ENCODE assay signal across 8 cellular contexts in genomic region chr17:13016881-13017622, GRCh38. TPM values are rescaled to one million over a fixed set of nuclear protein-coding genes. Genes with fewer than 3 reads are reported as not detected.
DNase-seq lines count a peak whose midpoint lies in the region; ATAC-seq, FAIRE-seq and TF ChIP-seq lines count a peak whose summit lies in the region.

No MANE protein-coding gene starts in this region.

- FAIRE-seq in GM12878 (lab: Jason Lieb, UNC): no peak

- CTCF ChIA-PET in IMR-90 (lab: Yijun Ruan, JAX): no interaction called here
- CTCF ChIA-PET in GM12878 (lab: Yijun Ruan, JAX): interaction anchor here (1.6 to 6.3 kb wide), 3 partner anchors 8 to 15 kb away, joined by 5 to 137 read pairs (median 26); no protein-coding TSS in a partner anchor

- TF ChIP-seq EP300 in GM12878 (IDR thresholded peaks at IDR 0.05; ENCODE audit: borderline replicate concordance in 1 of 2, control insufficient read depth in 1 of 2, low read depth in 2 of 2, low read length in 2 of 2): no peak

- H2BK120ac ChIP-seq in IMR-90 (ENCODE audit: low read depth, low read length): no peak overlapping the region; the same call in 1 of the 2 replicates

- H3K56ac ChIP-seq in IMR-90 (ENCODE audit: extremely low read depth, insufficient read depth, low read length): peak overlapping the region; percentile 57; the same call in 1 of the 2 replicates

- TSS peak; percentile 40 for BruUV-seq in IMR-90 (replicated peaks; lab: Mats Ljungman, UMichigan)
- no TSS peak for BruUV-seq in GM12878 (replicated peaks; lab: Mats Ljungman, UMichigan)

- H4K91ac ChIP-seq in IMR-90 (ENCODE audit: insufficient read depth, low read depth, low read length): peak overlapping the region; percentile 65

- H3K4me3 ChIP-seq in BLaER1 treated with 17β-estradiol and CSF1 and Interleukin-3, amounts not matched to agents 10 nM and 100 nM: peak overlapping the region; percentile 89 to 100 (median 94)
- H3K4me3 ChIP-seq in IMR-90 (ENCODE audit: insufficient read depth, low read depth, low read length) (peak overlapping the region; percentile 65), GM12878 (peak overlapping the region; percentile 80), thymus (ENCODE audit: low read length) (peak overlapping the region; percentile 92)

- peak; percentile 4 for ATAC-seq in GM21423 (IDR thresholded peaks at IDR 0.05; ENCODE audit: unreplicated experiment)
- ATAC-seq in IMR-90 (ENCODE audit: low read depth): peak; percentile 36
- ATAC-seq in GM12878: peak; percentile 50
- ATAC-seq in left lobe of liver: peak; percentile 8
- no peak for ATAC-seq in GM18870 (IDR thresholded peaks at IDR 0.05; ENCODE audit: unreplicated experiment)

- peak overlapping the region; percentile 55 to 88 (median 84) for H3K27ac ChIP-seq in BLaER1 treated with 17β-estradiol and CSF1 and Interleukin-3, amounts not matched to agents 10 nM and 100 nM
- peak overlapping the region; percentile 57 for H3K27ac ChIP-seq in IMR-90 (ENCODE audit: insufficient read depth, low read length)
- peak overlapping the region; percentile 78 for H3K27ac ChIP-seq in GM12878 (ENCODE audit: control insufficient read depth, insufficient read depth)
- peak overlapping the region; percentile 81 for H3K27ac ChIP-seq in thymus (ENCODE audit: low read depth)

- H2AK9ac ChIP-seq in IMR-90 (replicated peaks; ENCODE audit: low read depth, low read length, poor library complexity): peak overlapping the region; percentile 95

- peak overlapping the region; percentile 82 to 92 (median 86) for H3K9ac ChIP-seq in BLaER1 treated with 17β-estradiol and CSF1 and Interleukin-3, amounts not matched to agents 10 nM and 100 nM
- H3K9ac ChIP-seq in IMR-90 (ENCODE audit: low read depth, low read length) (peak overlapping the region; percentile 81), GM12878 (ENCODE audit: control insufficient read depth, insufficient read depth, low read length) (peak overlapping the region; percentile 85)

- RAD21 ChIA-PET in GM12878 (lab: Charles Lee; ENCODE audit: unreplicated experiment): interaction anchor here (1.2 to 4.0 kb wide), 3 partner anchors 12 to 1020 kb away, joined by 4 to 21 read pairs (median 8); partner anchors contain the start of gene ZNF18

- H3K4ac ChIP-seq in IMR-90 (ENCODE audit: low read depth, low read length): peak overlapping the region; percentile 79

- peaks cover 43 to 48% (median 46%) of the 10 kb centered on the region in 11 experiments for H3K36me3 ChIP-seq in BLaER1 treated with 17β-estradiol and CSF1 and Interleukin-3, amounts not matched to agents 10 nM and 100 nM
- H3K36me3 ChIP-seq in IMR-90 (ENCODE audit: control insufficient read depth, insufficient read depth, low read length) (peaks cover 20% of the 10 kb centered on the region), GM12878 (ENCODE audit: control insufficient read depth in 2 of 2, insufficient read depth in 2 of 2, low read length in 1 of 2) (peaks cover 5 to 17% of the 10 kb centered on the region in 2 experiments), thymus (ENCODE audit: control insufficient read depth, insufficient read depth) (peaks cover 25% of the 10 kb centered on the region)

- H2BK20ac ChIP-seq in IMR-90 (ENCODE audit: low read depth, low read length): no peak overlapping the region

- H3K4me2 ChIP-seq in BLaER1 treated with 17β-estradiol and CSF1 and Interleukin-3, amounts not matched to agents 10 nM and 100 nM: peak overlapping the region; percentile 73 to 97 (median 90)
- H3K4me2 ChIP-seq in IMR-90 (ENCODE audit: low read depth, low read length) (peak overlapping the region; percentile 99), GM12878 (ENCODE audit: control insufficient read depth, insufficient read depth) (peak overlapping the region; percentile 76)

- no peaks in the 10 kb centered on the region for H3K9me1 ChIP-seq in IMR-90 (ENCODE audit: insufficient read depth, low read length)

- peak overlapping the region; percentile 42 for H2BK5ac ChIP-seq in IMR-90 (ENCODE audit: low read depth, low read length, poor library complexity, severe bottlenecking)

- H3K79me2 ChIP-seq in GM12878 (ENCODE audit: control insufficient read depth, insufficient read depth, low read length): peaks cover 13% of the 10 kb centered on the region

- H2AK5ac ChIP-seq in IMR-90 (ENCODE audit: low read depth, low read length): no peak overlapping the region; the same call in 1 of the 2 replicates

- H3K9me3 ChIP-seq in BLaER1 treated with 17β-estradiol and CSF1 and Interleukin-3, amounts not matched to agents 10 nM and 100 nM (replicated peaks in 1 of 11): no peaks in the 10 kb centered on the region
- no peaks in the 10 kb centered on the region for H3K9me3 ChIP-seq in IMR-90 (ENCODE audit: control insufficient read depth, insufficient read depth, low read length)
- H3K9me3 ChIP-seq in GM12878 (replicated peaks; ENCODE audit: control insufficient read depth, insufficient read depth, low read length): no peaks in the 10 kb centered on the region
- no peaks in the 10 kb centered on the region for H3K9me3 ChIP-seq in thymus (ENCODE audit: control insufficient read depth)

- H4K8ac ChIP-seq in IMR-90 (ENCODE audit: low read depth in 2 of 2, low read length in 2 of 2): peak overlapping the region; percentile 53 to 79; a peak in 3 of 4 replicates

- no peak overlapping the region for H2BK15ac ChIP-seq in IMR-90 (ENCODE audit: low read depth, low read length)

- H3K14ac ChIP-seq in IMR-90 (replicated peaks; ENCODE audit: low read depth, low read length): peak overlapping the region; percentile 93

- in situ Hi-C loops in IMR-90 (cut with MboI; ENCODE audit: low sequenced_read_pairs) (loop anchor here (25.0 kb wide), 1 partner anchor 505 kb away; no protein-coding TSS in a partner anchor), GM12878 (cut with MboI) (loop anchor here (5.0 to 10.0 kb wide), 3 partner anchors 592 to 1022 kb away; partner anchors contain the start of gene ZNF18)

- peak overlapping the region; percentile 95 for H3K23ac ChIP-seq in IMR-90 (ENCODE audit: low read depth, low read length)

- H2AFZ ChIP-seq in IMR-90 (replicated peaks; ENCODE audit: low read length, poor library complexity) (peak overlapping the region; percentile 97), GM12878 (ENCODE audit: control insufficient read depth, low read depth, low read length) (peak overlapping the region; percentile 65)

- POLR2A ChIA-PET in IMR-90 (lab: Charles Lee; ENCODE audit: unreplicated experiment): interaction anchor here (0.6 kb wide), 1 partner anchor 29 kb away, joined by 4 read pairs; no protein-coding TSS in a partner anchor
- POLR2A ChIA-PET in GM12878 (lab: Charles Lee): interaction anchor here (1.1 kb wide), 1 partner anchor 1020 kb away, joined by 3 read pairs; the partner anchor contains the start of gene ZNF18

- peaks cover 19 to 46% (median 40%) of the 10 kb centered on the region in 10 experiments for H3K4me1 ChIP-seq in BLaER1 treated with 17β-estradiol and CSF1 and Interleukin-3, amounts not matched to agents 10 nM and 100 nM
- H3K4me1 ChIP-seq in IMR-90 (ENCODE audit: control insufficient read depth, insufficient read depth, low read length) (no peaks in the 10 kb centered on the region), GM12878 (ENCODE audit: control insufficient read depth, insufficient read depth, low read length) (no peaks in the 10 kb centered on the region), thymus (ENCODE audit: control insufficient read depth, insufficient read depth, low read length) (peaks cover 8% of the 10 kb centered on the region)

- SMC1A ChIA-PET in GM12878 (lab: Charles Lee; ENCODE audit: uncharacterized antibody, unreplicated experiment): interaction anchor here (1.1 to 3.1 kb wide), 3 partner anchors 11 to 508 kb away, joined by 3 to 31 read pairs (median 3); no protein-coding TSS in a partner anchor

- DNase-seq in IMR-90: peak; percentile 10
- no peak for DNase-seq in GM12878 (ENCODE audit: low read depth, low spot score)
- DNase-seq in left lobe of liver (ENCODE audit: low spot score): no peak
- no peak for DNase-seq in NCI-H446 treated with DMSO at 0.1 percent for 48 hours (lab: John Stamatoyannopoulos, UW)

- no peak overlapping the region for H3K18ac ChIP-seq in IMR-90 (ENCODE audit: low read depth, low read length)

- peak overlapping the region; percentile 53; the same call in 1 of the 2 replicates for H4K5ac ChIP-seq in IMR-90 (ENCODE audit: low read depth, low read length)

- H3K79me1 ChIP-seq in IMR-90 (ENCODE audit: low read depth in 1 of 2, low read length in 2 of 2): peaks cover 20 to 21% of the 10 kb centered on the region in 2 experiments

- TF ChIP-seq RAD21 in IMR-90 (IDR thresholded peaks at IDR 0.05; ENCODE audit: low read length): no peak
- no peak for TF ChIP-seq RAD21 in GM12878 (IDR thresholded peaks at IDR 0.05; ENCODE audit: insufficient read depth, low read depth, low read length)

- H3K27me3 ChIP-seq in BLaER1 treated with 17β-estradiol and CSF1 and Interleukin-3, amounts not matched to agents 10 nM and 100 nM: no peaks in the 10 kb centered on the region
- no peaks in the 10 kb centered on the region for H3K27me3 ChIP-seq in IMR-90 (ENCODE audit: control insufficient read depth, insufficient read depth, low read length)
- H3K27me3 ChIP-seq in GM12878 (replicated peaks in 1 of 2; ENCODE audit: control insufficient read depth in 2 of 2, insufficient read depth in 2 of 2, low read length in 1 of 2): no peaks in the 10 kb centered on the region
- H3K27me3 ChIP-seq in thymus (ENCODE audit: control insufficient read depth, insufficient read depth): no peaks in the 10 kb centered on the region

- no peak for TF ChIP-seq CTCF in IMR-90 (conservative IDR thresholded peaks at IDR 0.05; ENCODE audit: low read depth, low read length)
- no peak for TF ChIP-seq CTCF in GM12878 (IDR thresholded peaks at IDR 0.05 in 2 of 3, conservative IDR thresholded peaks at IDR 0.05 in 1 of 3; ENCODE audit: control insufficient read depth in 2 of 3, extremely low read depth in 1 of 3, insufficient read depth in 1 of 3, low read depth in 3 of 3, low read length in 3 of 3)

- TF ChIP-seq POLR2A in IMR-90 (IDR thresholded peaks at IDR 0.05; ENCODE audit: low read depth, low read length) (no peak), GM12878 (IDR thresholded peaks at IDR 0.05; ENCODE audit: low read depth, low read length) (no peak)

- dilution Hi-C loops in IMR-90 (cut with HindIII; ENCODE audit: low sequenced_read_pairs, unreplicated experiment): no loop called here

- peaks cover 0 to 40% (median 23%) of the 10 kb centered on the region in 11 experiments; a peak in 11 of 22 replicates for H4K20me1 ChIP-seq in BLaER1 treated with 17β-estradiol and CSF1 and Interleukin-3, amounts not matched to agents 10 nM and 100 nM
- H4K20me1 ChIP-seq in IMR-90 (ENCODE audit: insufficient read depth, low read length) (no peaks in the 10 kb centered on the region), GM12878 (ENCODE audit: control insufficient read depth, insufficient read depth) (no peaks in the 10 kb centered on the region)

- intact Hi-C loops in IMR-90 (cut with micrococcal nuclease) (no loop called here), GM12878 (cut with micrococcal nuclease; ENCODE audit: unreplicated experiment) (loop anchor here (5.0 to 10.0 kb wide), 2 partner anchors 582 to 995 kb away; partner anchors contain the start of gene MAP2K4)

- 0% methylated on average over 3 of the region's 20 CpGs; no CpG with 5 or more reads in 1 of the 2 experiments for WGBS in IMR-90 (ENCODE audit: extremely low coverage in 2 of 2, insufficient read length in 1 of 2), 2 experiments
- 4% methylated on average over 20 of the region's 20 CpGs for WGBS in GM12878 (ENCODE audit: insufficient coverage, insufficient replicate concordance, low lambda C conversion rate, missing lambda C conversion rate)
- WGBS in thymus: 29% methylated on average over 20 of the region's 20 CpGs

RNA-seq across cellular contexts. Expression of gene ELAC2, which starts 0.8 kb away (rescaled TPM):
- total RNA-seq in IMR-90 (2012; rRNA removed) (70.8 and 80.7 TPM in 2 replicates), GM12878 (2014; rRNA removed) (122 and 146 TPM in 2 replicates), GM12878 (2014; rRNA removed; fragmentation: Illumina TruSeq; extraction: Trizol) (54.5 and 56.1 TPM in 2 replicates), GM12878 (2021) (68.5 and 74.8 TPM in 2 replicates), left lobe of liver (30.6 TPM)
- polyA plus RNA-seq in IMR-90 (2012; rRNA removed) (71.4 and 75.2 TPM in 2 replicates), GM12878 (2011; rRNA removed) (56.7 and 71.0 TPM in 2 replicates), GM12878 (2014; fragmentation: Illumina TruSeq; extraction: Trizol) (84.0 and 86.0 TPM in 2 replicates), GM12878 (2014; fragmentation: Nextera tagmentation; extraction: Ambion mirVana) (10 to 100 TPM in 1 of 2 experiments, 1 to 10 TPM in 1; 5.1 to 11.0 TPM), GM12878 (2014; rRNA removed) (86.9 and 108 TPM in 2 replicates), GM12878 (2016; fragmentation: Nextera tagmentation; extraction: Ambion mirVana) (10 to 100 TPM; 95.8 to 97.5 TPM), thymus (28.3 TPM)
- 38.2 and 39.0 TPM in 2 replicates for polyA plus RNA-seq in IMR-90 (2012; cell fraction: cytosol; rRNA removed)
- polyA plus RNA-seq in IMR-90 (2012; cell fraction: nucleus; rRNA removed; ENCODE audit: low replicate concordance): 106 and 153 TPM in 2 replicates
- 119 and 124 TPM in 2 replicates for total RNA-seq in GM12878 (2013; cell fraction: nucleolus; rRNA removed)
- 26.5 TPM for polyA plus RNA-seq in GM12878 (2011; ENCODE audit: low read depth)
- polyA plus RNA-seq in GM12878 (2011; cell fraction: cytosol; rRNA removed): 91.9 and 104 TPM in 2 replicates
- 276 and 321 TPM in 2 replicates for polyA plus RNA-seq in GM12878 (2011; cell fraction: nucleus; rRNA removed)
- 38.9 and 40.0 TPM in 2 replicates for polyA plus RNA-seq in GM12878 (2012)
- polyA minus RNA-seq in GM12878 (2011; rRNA and poly(A)+ RNA removed): 105 and 176 TPM in 2 replicates
- 26.6 and 32.1 TPM in 2 replicates for polyA minus RNA-seq in GM12878 (2011; cell fraction: cytosol; rRNA and poly(A)+ RNA removed)
- polyA minus RNA-seq in GM12878 (2011; cell fraction: nucleus; rRNA and poly(A)+ RNA removed): 58.6 and 105 TPM in 2 replicates
